8 cellular contexts compared by ENCODE assay signal in the genomic region with DNA sequence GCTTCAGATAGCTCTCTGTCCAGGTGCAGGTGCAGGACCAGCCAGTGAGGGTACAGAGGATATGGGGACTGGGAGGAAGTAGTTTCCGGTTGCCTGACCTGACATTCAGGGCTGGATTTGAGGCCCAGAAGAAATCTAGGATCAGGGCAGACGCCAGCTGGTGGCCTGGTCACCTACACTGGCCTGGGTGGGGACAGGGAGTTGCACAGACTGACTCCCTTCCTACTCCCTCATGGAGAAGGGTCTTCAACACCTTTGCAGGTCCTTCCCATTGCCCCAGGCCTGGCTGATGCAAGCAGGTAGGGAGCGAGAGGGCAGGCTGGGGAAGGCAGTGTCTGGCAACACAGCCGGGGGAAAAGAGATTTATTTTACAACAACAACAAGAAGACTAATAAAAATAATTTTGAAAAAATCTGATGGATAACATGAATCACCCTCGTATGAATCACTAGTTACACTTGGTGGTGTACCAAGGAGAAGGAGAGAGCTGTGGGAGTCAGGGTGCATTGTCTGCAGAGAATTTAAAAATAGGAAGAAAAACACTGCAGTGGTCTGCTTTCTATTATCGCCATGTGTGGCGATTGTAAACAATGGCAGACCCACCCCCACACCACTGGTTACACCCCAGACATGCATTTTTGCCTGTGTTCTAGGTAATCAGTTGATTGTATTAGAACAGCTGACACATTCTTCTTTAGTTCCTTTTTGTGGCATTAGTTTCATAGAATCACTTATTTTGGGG.
DNase-seq lines count a peak whose midpoint lies in the region; ATAC-seq and TF ChIP-seq lines count a peak whose summit lies in the region.

No MANE protein-coding gene starts in this region.

- H3K36me3 ChIP-seq in GM23248 (ENCODE audit: low read depth) (no peaks in the 10 kb centered on the region), Panc1 (ENCODE audit: control insufficient read depth, insufficient read depth, low read length) (no peaks in the 10 kb centered on the region)

- intact Hi-C loops in Panc1 (cut with micrococcal nuclease; ENCODE audit: unreplicated experiment) = loop anchor here (2.0 kb wide), 1 partner anchor 112 kb away; no protein-coding TSS in a partner anchor

- no peaks in the 10 kb centered on the region for H3K27me3 Mint-ChIP-seq in chondrocyte (ENCODE audit: low read depth)

- H3K4me2 ChIP-seq in GM23248 (ENCODE audit: unreplicated experiment) = peak overlapping the region; percentile 78

- H3K4me1 ChIP-seq in GM23248 (ENCODE audit: insufficient read depth) (peaks cover 64% of the 10 kb centered on the region), Panc1 (ENCODE audit: control insufficient read depth, insufficient read depth, low read length) (peaks cover 74% of the 10 kb centered on the region)

- H2AFZ ChIP-seq in GM23248 = peak overlapping the region; percentile 21; the same call in 1 of the 2 replicates

- H3K4me3 ChIP-seq in GM23248 = peak overlapping the region; percentile 57
- peak overlapping the region in 1 of 2 experiments; percentile 6; a peak in 1 of 4 replicates for H3K4me3 ChIP-seq in Panc1 (ENCODE audit: low read depth in 2 of 2, low read length in 2 of 2)

- DNase-seq in AG08396 (ENCODE audit: low spot score) (peak; percentile 38), GM23248 (peak; percentile 90), Panc1 (ENCODE audit: low read depth, low spot score) (peak; percentile 79), chondrocyte (ENCODE audit: low spot score) (no peak), cerebellar nuclear complex (lab: John Stamatoyannopoulos, UW) (no peak), GF-D8 (lab: John Stamatoyannopoulos, UW) (no peak)
- DNase-seq in stimulated activated effector memory CD8-positive, alpha-beta T cell treated with anti-CD3 and anti-CD28 coated beads, Interleukin-12 subunit alpha, Interleukin-12 subunit beta, amount 100 ng/mL, for 72 hours (ENCODE audit: low spot score in 2 of 2) = peak in 1 of 2 donors; percentile 66

- no peaks in the 10 kb centered on the region for H3K79me2 ChIP-seq in GM23248 (ENCODE audit: insufficient read depth)

- WGBS in GM23248 (ENCODE audit: low coverage in 1 of 2, low lambda C conversion rate in 2 of 2, missing lambda C conversion rate in 2 of 2), 2 experiments = 0 to 1% methylated on average over 6 to 7 of the region's 7 CpGs

- TF ChIP-seq CTCF in Panc1 (IDR thresholded peaks at IDR 0.05) (no peak), chondrocyte (IDR thresholded peaks at IDR 0.05) (peak; percentile 10)

- H3K27ac Mint-ChIP-seq in chondrocyte (ENCODE audit: unreplicated experiment) = peak overlapping the region; percentile 93
- peak overlapping the region; percentile 98 for H3K27ac Mint-ChIP-seq in stimulated activated effector memory CD8-positive, alpha-beta T cell treated with anti-CD3 and anti-CD28 coated beads, Interleukin-12 subunit alpha, Interleukin-12 subunit beta, amount 100 ng/mL, for 72 hours

- H3K27ac ChIP-seq in GM23248 = peak overlapping the region; percentile 95
- peak overlapping the region; percentile 94 for H3K27ac ChIP-seq in Panc1 (ENCODE audit: low read length)

- POLR2A ChIA-PET in Panc1 (lab: Charles Lee) = interaction anchor here (0.5 to 0.6 kb wide), 2 partner anchors 41 to 65 kb away, joined by 4 to 6 read pairs; no protein-coding TSS in a partner anchor

- H3K4me3 Mint-ChIP-seq in chondrocyte (ENCODE audit: unreplicated experiment) = peak overlapping the region; percentile 16
- H3K4me3 Mint-ChIP-seq in stimulated activated effector memory CD8-positive, alpha-beta T cell treated with anti-CD3 and anti-CD28 coated beads, Interleukin-12 subunit alpha, Interleukin-12 subunit beta, amount 100 ng/mL, for 72 hours = peak overlapping the region; percentile 74

- no peaks in the 10 kb centered on the region for H3K9me3 ChIP-seq in GM23248 (ENCODE audit: low read depth)
- H3K9me3 ChIP-seq in Panc1 (ENCODE audit: control insufficient read depth, insufficient read depth, low read depth, low read length) = no peaks in the 10 kb centered on the region

- no peaks in the 10 kb centered on the region for H4K20me1 ChIP-seq in GM23248 (ENCODE audit: insufficient read depth)

- no peaks in the 10 kb centered on the region for H3K36me3 Mint-ChIP-seq in chondrocyte (ENCODE audit: low read depth)
- H3K36me3 Mint-ChIP-seq in stimulated activated effector memory CD8-positive, alpha-beta T cell treated with anti-CD3 and anti-CD28 coated beads, Interleukin-12 subunit alpha, Interleukin-12 subunit beta, amount 100 ng/mL, for 72 hours = peaks cover 39% of the 10 kb centered on the region

- ATAC-seq in Panc1 (peak; percentile 48), GM19351 (IDR thresholded peaks at IDR 0.05; ENCODE audit: unreplicated experiment) (no peak)
- peak; percentile 52 for ATAC-seq in stimulated activated effector memory CD8-positive, alpha-beta T cell treated with anti-CD3 and anti-CD28 coated beads, Interleukin-12 subunit alpha, Interleukin-12 subunit beta, amount 100 ng/mL, for 72 hours

- peak overlapping the region; percentile 79 for H3K9ac ChIP-seq in GM23248

- no peaks in the 10 kb centered on the region for H3K9me2 ChIP-seq in GM23248 (ENCODE audit: insufficient read depth)

- in situ Hi-C loops in GM23248 (cut with MboI) = loop anchor here (25.0 kb wide), 1 partner anchor 302 kb away; no protein-coding TSS in a partner anchor
- in situ Hi-C loops in Panc1 (cut with HindIII; ENCODE audit: low pct_unique_long_range_greater_than_20kb, low sequenced_read_pairs) = loop anchor here (25.0 kb wide), 1 partner anchor 102 kb away; no protein-coding TSS in a partner anchor

- CTCF ChIA-PET in Panc1 (lab: Charles Lee) = interaction anchor here (0.8 to 1.2 kb wide), 3 partner anchors 10 to 113 kb away, joined by 4 to 5 read pairs (median 4); no protein-coding TSS in a partner anchor

- H3K4me1 Mint-ChIP-seq in chondrocyte (ENCODE audit: low read depth) = peaks cover 82% of the 10 kb centered on the region
- peaks cover 88% of the 10 kb centered on the region for H3K4me1 Mint-ChIP-seq in stimulated activated effector memory CD8-positive, alpha-beta T cell treated with anti-CD3 and anti-CD28 coated beads, Interleukin-12 subunit alpha, Interleukin-12 subunit beta, amount 100 ng/mL, for 72 hours

- H3F3A ChIP-seq in GM23248 (ENCODE audit: insufficient read depth) = peaks cover 46% of the 10 kb centered on the region

- H3K27me3 ChIP-seq in GM23248 (replicated peaks; ENCODE audit: insufficient read depth) = no peaks in the 10 kb centered on the region
- no peaks in the 10 kb centered on the region for H3K27me3 ChIP-seq in Panc1 (ENCODE audit: control insufficient read depth, insufficient read depth, low read length)

- no peaks in the 10 kb centered on the region for H3K9me3 Mint-ChIP-seq in chondrocyte (ENCODE audit: low read depth)
- H3K9me3 Mint-ChIP-seq in stimulated activated effector memory CD8-positive, alpha-beta T cell treated with anti-CD3 and anti-CD28 coated beads, Interleukin-12 subunit alpha, Interleukin-12 subunit beta, amount 100 ng/mL, for 72 hours = no peaks in the 10 kb centered on the region

- no TSS peak for BruUV-seq in Panc1 (replicated peaks; lab: Mats Ljungman, UMichigan)

Comparison
In these comparisons a context has a peak if more than half of its experiments do, and no peak if none do; other contexts are left out.
1. DNase-seq: peak in AG08396 (single experiment), GM23248 (single experiment) and Panc1 (single experiment); none in chondrocyte (single experiment), cerebellar nuclear complex (0 of 2) and GF-D8 (single experiment).